ENCODE assay signal across 2 cellular contexts in the genomic region with DNA sequence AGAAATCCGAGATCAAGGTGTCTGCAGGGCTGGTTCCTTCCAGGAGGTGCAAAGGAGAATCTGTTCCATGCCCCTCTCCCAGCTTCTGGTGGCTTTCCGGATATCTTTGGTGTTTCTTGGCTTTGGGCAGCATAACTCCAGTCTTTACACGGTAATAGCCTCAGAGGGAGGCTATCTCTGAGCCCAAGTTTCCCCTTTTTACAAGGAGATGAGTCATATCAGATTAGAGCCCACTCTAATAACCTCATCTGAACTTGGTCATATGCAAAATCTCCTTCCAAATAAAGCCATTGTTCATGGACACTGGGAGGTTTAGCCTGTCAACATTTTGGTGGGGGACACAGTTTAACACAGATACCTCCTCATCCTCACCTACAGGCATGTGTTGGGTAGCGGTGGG.
TF ChIP-seq lines count a peak whose summit lies in the region.

No MANE protein-coding gene starts in this region.

TF ChIP-seq in SK-N-SH, 30 proteins besides CTCF, POLR2A, EP300 and RAD21 (continued from another document):
- no peak for TF ChIP-seq TAF1 (IDR thresholded peaks at IDR 0.05; ENCODE audit: borderline replicate concordance, low read depth, low read length)
- no peak for TF ChIP-seq CHD2 (IDR thresholded peaks at IDR 0.05; ENCODE audit: low read length, partially characterized antibody)
- TF ChIP-seq RFX5 (IDR thresholded peaks at IDR 0.05; ENCODE audit: low read length): no peak
- no peak for TF ChIP-seq FOXJ3 (CRISPR knock-in tag; IDR thresholded peaks at IDR 0.05)
- TF ChIP-seq REST (IDR thresholded peaks at IDR 0.05; ENCODE audit: low read depth, low read length): no peak
- no peak for TF ChIP-seq MEF2A (IDR thresholded peaks at IDR 0.05; ENCODE audit: borderline replicate concordance, low read depth)
- no peak for TF ChIP-seq SIN3A (IDR thresholded peaks at IDR 0.05; ENCODE audit: borderline replicate concordance, low read depth, low read length)
- TF ChIP-seq ELF1 (IDR thresholded peaks at IDR 0.05): no peak
- TF ChIP-seq EZH2phosphoT487 (IDR thresholded peaks at IDR 0.05; ENCODE audit: borderline replicate concordance, low read depth): no peak
- no peak for TF ChIP-seq NFIC (IDR thresholded peaks at IDR 0.05; ENCODE audit: borderline replicate concordance)
- TF ChIP-seq POLR2AphosphoS5 (IDR thresholded peaks at IDR 0.05; ENCODE audit: low read depth, low read length): no peak

TF ChIP-seq in SK-N-SH treated with all-trans-retinoic acid at 6 μM for 48 hours, 23 proteins besides CTCF, POLR2A, EP300 and RAD21 (continued from another document):
- TF ChIP-seq, protein P1, sequence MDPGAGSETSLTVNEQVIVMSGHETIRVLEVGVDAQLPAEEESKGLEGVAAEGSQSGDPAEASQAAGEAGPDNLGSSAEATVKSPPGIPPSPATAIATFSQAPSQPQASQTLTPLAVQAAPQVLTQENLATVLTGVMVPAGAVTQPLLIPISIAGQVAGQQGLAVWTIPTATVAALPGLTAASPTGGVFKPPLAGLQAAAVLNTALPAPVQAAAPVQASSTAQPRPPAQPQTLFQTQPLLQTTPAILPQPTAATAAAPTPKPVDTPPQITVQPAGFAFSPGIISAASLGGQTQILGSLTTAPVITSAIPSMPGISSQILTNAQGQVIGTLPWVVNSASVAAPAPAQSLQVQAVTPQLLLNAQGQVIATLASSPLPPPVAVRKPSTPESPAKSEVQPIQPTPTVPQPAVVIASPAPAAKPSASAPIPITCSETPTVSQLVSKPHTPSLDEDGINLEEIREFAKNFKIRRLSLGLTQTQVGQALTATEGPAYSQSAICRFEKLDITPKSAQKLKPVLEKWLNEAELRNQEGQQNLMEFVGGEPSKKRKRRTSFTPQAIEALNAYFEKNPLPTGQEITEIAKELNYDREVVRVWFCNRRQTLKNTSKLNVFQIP (CRISPR knock-in tag; IDR thresholded peaks at IDR 0.05; ENCODE audit: borderline replicate concordance, low read depth): no peak
- TF ChIP-seq, protein P2, sequence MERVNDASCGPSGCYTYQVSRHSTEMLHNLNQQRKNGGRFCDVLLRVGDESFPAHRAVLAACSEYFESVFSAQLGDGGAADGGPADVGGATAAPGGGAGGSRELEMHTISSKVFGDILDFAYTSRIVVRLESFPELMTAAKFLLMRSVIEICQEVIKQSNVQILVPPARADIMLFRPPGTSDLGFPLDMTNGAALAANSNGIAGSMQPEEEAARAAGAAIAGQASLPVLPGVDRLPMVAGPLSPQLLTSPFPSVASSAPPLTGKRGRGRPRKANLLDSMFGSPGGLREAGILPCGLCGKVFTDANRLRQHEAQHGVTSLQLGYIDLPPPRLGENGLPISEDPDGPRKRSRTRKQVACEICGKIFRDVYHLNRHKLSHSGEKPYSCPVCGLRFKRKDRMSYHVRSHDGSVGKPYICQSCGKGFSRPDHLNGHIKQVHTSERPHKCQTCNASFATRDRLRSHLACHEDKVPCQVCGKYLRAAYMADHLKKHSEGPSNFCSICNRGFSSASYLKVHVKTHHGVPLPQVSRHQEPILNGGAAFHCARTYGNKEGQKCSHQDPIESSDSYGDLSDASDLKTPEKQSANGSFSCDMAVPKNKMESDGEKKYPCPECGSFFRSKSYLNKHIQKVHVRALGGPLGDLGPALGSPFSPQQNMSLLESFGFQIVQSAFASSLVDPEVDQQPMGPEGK (CRISPR knock-in tag; IDR thresholded peaks at IDR 0.05; ENCODE audit: borderline replicate concordance): no peak
- TF ChIP-seq TOX (CRISPR knock-in tag; IDR thresholded peaks at IDR 0.05; ENCODE audit: borderline replicate concordance): no peak
- TF ChIP-seq GLIS3 (CRISPR knock-in tag; IDR thresholded peaks at IDR 0.05): no peak
- no peak for TF ChIP-seq ISL1 (CRISPR knock-in tag; IDR thresholded peaks at IDR 0.05)
- no peak for TF ChIP-seq BACH2 (CRISPR knock-in tag; IDR thresholded peaks at IDR 0.05; ENCODE audit: borderline replicate concordance)
- TF ChIP-seq ZFP30 (CRISPR knock-in tag; IDR thresholded peaks at IDR 0.05): no peak
- no peak for TF ChIP-seq ESRRG (CRISPR knock-in tag; IDR thresholded peaks at IDR 0.05)
TF ChIP-seq in SK-N-SH treated with all-trans-retinoic acid at 6 μM for 48 hours: peak in this region for 0.
